ENCODE assay signal across 32 cellular contexts in genomic region chrX:120235284-120235683, GRCh38.
"Had no signal": no experiment of that assay in that cellular context is flagged by ENCODE, and none has a peak within 500 bp of the region (broad histone marks: within the 10 kb centered on the region; RNA-seq: fewer than 3 reads in every experiment).

No MANE protein-coding gene starts in this region.

- H3K36me3 ChIP-seq: cardiac muscle cell, SJSA1 had no signal

- H3K9me3 ChIP-seq: ascending aorta, SJSA1 had no signal

- H3K4me3 ChIP-seq: ascending aorta, cardiac muscle cell, SJSA1 had no signal

- H3K27ac Mint-ChIP-seq: activated CD4-positive, alpha-beta memory T cell treated with anti-CD3 and anti-CD28 coated beads, Interleukin-2, amount 10 ng/mL, durations not matched to agents 7 days and 5 days; activated CD8-positive, alpha-beta memory T cell treated with anti-CD3 and anti-CD28 coated beads, Interleukin-2, amount 10 ng/mL, durations not matched to agents 7 days and 5 days; activated naive CD8-positive, alpha-beta T cell treated with anti-CD3 and anti-CD28 coated beads for 36 hours; activated T-cell treated with anti-CD3 and anti-CD28 coated beads, Interleukin-2, amount 50 U/mL, for 72 hours; activated T-helper 17 cell treated with anti-CD3 and anti-CD28 coated beads, Interleukin-2, amount 50 U/mL, for 72 hours; T-cell had no signal

- H3K4me1 ChIP-seq: ascending aorta, SJSA1 had no signal

- ATAC-seq: activated CD8-positive, alpha-beta memory T cell treated with anti-CD3 and anti-CD28 coated beads, Interleukin-2, amount 10 ng/mL, durations not matched to agents 7 days and 5 days; activated T-cell treated with anti-CD3 and anti-CD28 coated beads, Interleukin-2, amount 50 U/mL, for 72 hours; activated T-helper 17 cell treated with anti-CD3 and anti-CD28 coated beads, Interleukin-2, amount 50 U/mL, for 72 hours; Panc1; SK-N-SH treated with all-trans-retinoic acid at 6 μM for 48 hours; T-cell had no signal

- DNase-seq: activated CD4-positive, alpha-beta memory T cell treated with anti-CD3 and anti-CD28 coated beads, Interleukin-2, amount 10 ng/mL, durations not matched to agents 7 days and 5 days; activated CD4-positive, alpha-beta T cell treated with anti-CD3 and anti-CD28 coated beads for 1 hour; activated CD4-positive, alpha-beta T cell treated with anti-CD3 and anti-CD28 coated beads for 48 hours; activated CD4-positive, CD25-positive, alpha-beta regulatory T cell; activated CD8-positive, alpha-beta memory T cell treated with anti-CD3 and anti-CD28 coated beads for 24 hours; activated CD8-positive, alpha-beta memory T cell treated with anti-CD3 and anti-CD28 coated beads, Interleukin-2, amount 10 ng/mL, durations not matched to agents 7 days and 5 days; activated CD8-positive, alpha-beta memory T cell treated with anti-CD3 and anti-CD28 coated beads, Interleukin-2, amount 50 U/mL, for 48 hours; activated effector memory CD4-positive, alpha-beta T cell treated with anti-CD3 and anti-CD28 coated beads, Interleukin-2, amount 50 U/mL, for 16 hours; activated naive CD4-positive, alpha-beta T cell; activated naive CD4-positive, alpha-beta T cell treated with anti-CD3 and anti-CD28 coated beads, Interleukin-2, amount 50 U/mL, for 16 hours; activated naive CD8-positive, alpha-beta T cell treated with anti-CD3 and anti-CD28 coated beads for 36 hours; activated T-cell treated with anti-CD3 and anti-CD28 coated beads, Interleukin-2, amount 50 U/mL, for 72 hours; amniotic stem cell; NCI-H1105; NCI-H1417 treated with DMSO at 0.1 percent for 48 hours; NCI-H1694 treated with DMSO at 0.1 percent for 48 hours; NCI-H2029; NCI-H345; NCI-H524 treated with DMSO at 0.1 percent for 48 hours; SHP77 treated with DMSO at 0.1 percent for 48 hours; T-cell; T-helper 2 cell; T-helper 9 cell had no signal

- H3K27ac ChIP-seq: ascending aorta, cardiac muscle cell, KMS-11, SJSA1, VCaP had no signal

- H3K4me3 Mint-ChIP-seq: activated CD4-positive, alpha-beta memory T cell treated with anti-CD3 and anti-CD28 coated beads, Interleukin-2, amount 10 ng/mL, durations not matched to agents 7 days and 5 days; activated CD8-positive, alpha-beta memory T cell treated with anti-CD3 and anti-CD28 coated beads, Interleukin-2, amount 10 ng/mL, durations not matched to agents 7 days and 5 days; activated naive CD8-positive, alpha-beta T cell treated with anti-CD3 and anti-CD28 coated beads for 36 hours; activated T-cell treated with anti-CD3 and anti-CD28 coated beads, Interleukin-2, amount 50 U/mL, for 72 hours; activated T-helper 17 cell treated with anti-CD3 and anti-CD28 coated beads, Interleukin-2, amount 50 U/mL, for 72 hours; central memory CD8-positive, alpha-beta T cell; T-cell had no signal

- H3K9ac ChIP-seq: KMS-11 had no signal

- H3K27me3 ChIP-seq: ascending aorta, cardiac muscle cell, SJSA1 had no signal

- H3K4me1 Mint-ChIP-seq: activated CD4-positive, alpha-beta memory T cell treated with anti-CD3 and anti-CD28 coated beads, Interleukin-2, amount 10 ng/mL, durations not matched to agents 7 days and 5 days; activated CD8-positive, alpha-beta memory T cell treated with anti-CD3 and anti-CD28 coated beads, Interleukin-2, amount 10 ng/mL, durations not matched to agents 7 days and 5 days; activated naive CD8-positive, alpha-beta T cell treated with anti-CD3 and anti-CD28 coated beads for 36 hours; activated T-helper 17 cell treated with anti-CD3 and anti-CD28 coated beads, Interleukin-2, amount 50 U/mL, for 72 hours; T-cell had no signal

- H3K27me3 Mint-ChIP-seq: activated CD4-positive, alpha-beta memory T cell treated with anti-CD3 and anti-CD28 coated beads, Interleukin-2, amount 10 ng/mL, durations not matched to agents 7 days and 5 days; activated CD8-positive, alpha-beta memory T cell treated with anti-CD3 and anti-CD28 coated beads, Interleukin-2, amount 10 ng/mL, durations not matched to agents 7 days and 5 days; activated naive CD8-positive, alpha-beta T cell treated with anti-CD3 and anti-CD28 coated beads for 36 hours; activated T-helper 17 cell treated with anti-CD3 and anti-CD28 coated beads, Interleukin-2, amount 50 U/mL, for 72 hours; central memory CD8-positive, alpha-beta T cell had no signal
